ENCODE assay signal across 10 cellular contexts in genomic region chr7:108135446-108136190, GRCh38. TPM values are rescaled to one million over a fixed set of nuclear protein-coding genes. Genes with fewer than 3 reads are reported as not detected.
A peak's percentile ranks its signal among the peaks of the same experiment; 100 is the strongest.
DNase-seq lines count a peak whose midpoint lies in the region; ATAC-seq and TF ChIP-seq lines count a peak whose summit lies in the region.
"Had no signal": no experiment of that assay in that cellular context is flagged by ENCODE, and none has a peak within 500 bp of the region (broad histone marks: within the 10 kb centered on the region; RNA-seq: fewer than 3 reads in every experiment).

No MANE protein-coding gene starts in this region.

- no peaks in the 10 kb centered on the region for H3K9me3 ChIP-seq in Peyer's patch
- no peaks in the 10 kb centered on the region for H3K9me3 ChIP-seq in neural progenitor cell (ENCODE audit: low read depth)

- no peak overlapping the region for H2AFZ ChIP-seq in neural progenitor cell (replicated peaks)

- H3K4me3 ChIP-seq in Peyer's patch (no peak overlapping the region), neural progenitor cell (no peak overlapping the region)

- peak overlapping the region in 1 of 4 donors; percentile 25 for H3K27ac ChIP-seq in Peyer's patch
- no peak overlapping the region for H3K27ac ChIP-seq in neural progenitor cell

- TF ChIP-seq CTCF in Peyer's patch (IDR thresholded peaks at IDR 0.05): no peak
- no peak for TF ChIP-seq CTCF in neural progenitor cell (IDR thresholded peaks at IDR 0.05)

- H3K4me1 Mint-ChIP-seq in neural progenitor cell: peaks cover 18% of the 10 kb centered on the region

- peaks cover 19% of the 10 kb centered on the region for H3F3A ChIP-seq in neural progenitor cell (ENCODE audit: low read depth)

- H3K27me3 Mint-ChIP-seq in neural progenitor cell (ENCODE audit: insufficient read depth, low read depth): no peaks in the 10 kb centered on the region

- peaks cover 0 to 6% (median 0%) of the 10 kb centered on the region in 4 donors for H3K4me1 ChIP-seq in Peyer's patch
- H3K4me1 ChIP-seq in neural progenitor cell: peaks cover 22% of the 10 kb centered on the region

- no peak overlapping the region for H3K4me3 Mint-ChIP-seq in neural progenitor cell

- H3K27ac Mint-ChIP-seq in neural progenitor cell: no peak overlapping the region

- TF ChIP-seq POLR2A in Peyer's patch (IDR thresholded peaks at IDR 0.05): no peak

- H3K36me3 ChIP-seq in Peyer's patch (no peaks in the 10 kb centered on the region), neural progenitor cell (no peaks in the 10 kb centered on the region)

- peak; percentile 96 for ATAC-seq in HG02885 (IDR thresholded peaks at IDR 0.05; ENCODE audit: poor library complexity, unreplicated experiment)
- ATAC-seq: Panc1, sciatic nerve had no signal

- peaks cover 3% of the 10 kb centered on the region for H4K20me1 ChIP-seq in neural progenitor cell (ENCODE audit: low read depth)

- peaks cover 2% of the 10 kb centered on the region for H3K36me3 Mint-ChIP-seq in neural progenitor cell

- no peak overlapping the region for H3K9ac ChIP-seq in neural progenitor cell

- DNase-seq in activated T-cell treated with anti-CD3 and anti-CD28 coated beads for 48 hours (ENCODE audit: low read depth) (peak; percentile 21), Peyer's patch (peak in 2 of 3 donors; percentile 61 to 66), neural progenitor cell (ENCODE audit: low spot score) (no peak), cardiac septum (ENCODE audit: low spot score) (no peak), glomerular visceral epithelial cell (ENCODE audit: extremely low spot score) (no peak)
- DNase-seq in activated T-cell treated with anti-CD3 and anti-CD28 coated beads, Interleukin-2, amount 50 U/mL, for 1 hour: no peak
- DNase-seq in stimulated activated CD8-positive, alpha-beta memory T cell treated with anti-CD3 and anti-CD28 coated beads, Interleukin-7, amount 100 ng/mL, for 48 hours (ENCODE audit: extremely low read depth in 1 of 2, low read depth in 1 of 2): peak; percentile 22 to 43

- intact Hi-C loops in cardiac septum (cut with DNase I): no loop called here

- peaks cover 2% of the 10 kb centered on the region for H3K9me3 Mint-ChIP-seq in neural progenitor cell

- H3K27me3 ChIP-seq in Peyer's patch (no peaks in the 10 kb centered on the region), neural progenitor cell (no peaks in the 10 kb centered on the region)

- no peaks in the 10 kb centered on the region for H3K79me2 ChIP-seq in neural progenitor cell (ENCODE audit: low read depth)

- no peak overlapping the region for H3K4me2 ChIP-seq in neural progenitor cell

RNA-seq across cellular contexts. Expression of gene LAMB4, which starts 5.5 kb away (rescaled TPM):
- 10 to 100 TPM in 1 of 4 donors, 1 to 10 TPM in 2, not detected in 1; 2.0 to 17.3 (median 4.3) TPM for total RNA-seq in Peyer's patch
- total RNA-seq in neural progenitor cell (ENCODE audit: low replicate concordance): not detected in 2 replicates
- total RNA-seq in cardiac septum: 0.05 TPM

Comparison
In these comparisons a context has a peak if more than half of its experiments do, and no peak if none do; other contexts are left out.
1. DNase-seq: peak in activated T-cell treated with anti-CD3 and anti-CD28 coated beads for 48 hours (single experiment), Peyer's patch (2 of 3) and stimulated activated CD8-positive, alpha-beta memory T cell treated with anti-CD3 and anti-CD28 coated beads, Interleukin-7, amount 100 ng/mL, for 48 hours (2 of 2); none in activated T-cell treated with anti-CD3 and anti-CD28 coated beads, Interleukin-2, amount 50 U/mL, for 1 hour (single experiment), neural progenitor cell (single experiment), cardiac septum (single experiment) and glomerular visceral epithelial cell (single experiment).